ENCODE assay signal across 13 cellular contexts in the genomic region with DNA sequence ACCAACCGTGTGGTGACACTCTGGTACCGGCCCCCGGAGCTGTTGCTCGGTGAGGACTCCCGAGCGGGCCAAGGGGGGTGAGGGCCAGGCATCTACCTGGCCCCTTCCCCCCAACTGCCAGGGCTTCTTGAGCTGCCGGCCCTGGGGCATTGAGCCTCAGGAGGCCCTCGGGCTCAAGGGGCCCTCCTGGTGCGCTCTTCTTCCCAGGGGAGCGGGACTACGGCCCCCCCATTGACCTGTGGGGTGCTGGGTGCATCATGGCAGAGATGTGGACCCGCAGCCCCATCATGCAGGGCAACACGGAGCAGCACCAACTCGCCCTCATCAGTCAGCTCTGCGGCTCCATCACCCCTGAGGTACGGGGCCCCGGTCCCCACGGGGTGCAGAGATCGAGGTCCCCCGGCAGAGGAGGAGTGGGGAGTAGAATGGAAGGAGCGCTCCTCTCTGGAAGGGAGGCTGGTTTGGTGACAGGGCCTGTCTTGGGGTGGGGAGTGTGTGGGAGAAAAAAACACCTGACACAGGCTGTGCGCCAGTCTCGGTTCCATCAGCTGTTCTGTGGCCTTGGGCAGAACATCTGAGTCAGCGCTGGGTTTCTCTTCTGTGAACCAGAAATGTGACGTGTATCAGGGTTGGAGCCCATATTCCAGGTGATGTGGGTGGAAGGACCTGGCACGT. TPM values are rescaled to one million over a fixed set of nuclear protein-coding genes. Genes with fewer than 3 reads are reported as not detected.
DNase-seq lines count a peak whose midpoint lies in the region; ATAC-seq, FAIRE-seq and TF ChIP-seq lines count a peak whose summit lies in the region.
"Had no signal": no experiment of that assay in that cellular context is flagged by ENCODE, and none has a peak within 500 bp of the region (broad histone marks: within the 10 kb centered on the region; RNA-seq: fewer than 3 reads in every experiment).

No MANE protein-coding gene starts in this region.

- H2AFZ ChIP-seq in astrocyte (ENCODE audit: low read depth, low read length): no peak overlapping the region

- H3K9me3 Mint-ChIP-seq in CD4-positive, alpha-beta memory T cell: no peaks in the 10 kb centered on the region
- no peaks in the 10 kb centered on the region for H3K9me3 Mint-ChIP-seq in activated CD4-positive, alpha-beta T cell treated with anti-CD3 and anti-CD28 coated beads, Interleukin-2, amount 10 ng/mL, durations not matched to agents 7 days and 5 days
- H3K9me3 Mint-ChIP-seq in astrocyte (ENCODE audit: unreplicated experiment) (no peaks in the 10 kb centered on the region), type B pancreatic cell (no peaks in the 10 kb centered on the region)

- intact Hi-C loops in CD4-positive, alpha-beta memory T cell (cut with micrococcal nuclease): loop anchor here (5.0 to 10.0 kb wide), 4 partner anchors 221 to 329 kb away; a partner anchor contains a TSS

- no peaks in the 10 kb centered on the region for H3K27me3 Mint-ChIP-seq in CD4-positive, alpha-beta memory T cell
- H3K27me3 Mint-ChIP-seq in activated CD4-positive, alpha-beta T cell treated with anti-CD3 and anti-CD28 coated beads, Interleukin-2, amount 10 ng/mL, durations not matched to agents 7 days and 5 days: no peaks in the 10 kb centered on the region
- no peaks in the 10 kb centered on the region for H3K27me3 Mint-ChIP-seq in astrocyte (ENCODE audit: low read depth, unreplicated experiment)
- H3K27me3 Mint-ChIP-seq in type B pancreatic cell: no peaks in the 10 kb centered on the region

- H3K79me2 ChIP-seq in astrocyte (ENCODE audit: insufficient read depth, low read length): peaks cover 48% of the 10 kb centered on the region

- POLR2A ChIA-PET in CD4-positive, alpha-beta memory T cell (lab: Charles Lee; ENCODE audit: partially characterized antibody): interaction anchor here (0.9 to 12.3 kb wide), 8 partner anchors 8 to 129 kb away, joined by 3 to 377 read pairs (median 4); a partner anchor contains a TSS
- POLR2A ChIA-PET in activated CD4-positive, alpha-beta T cell treated with anti-CD3 and anti-CD28 coated beads, Interleukin-2, amount 10 ng/mL, durations not matched to agents 7 days and 5 days (lab: Charles Lee): interaction anchor here (0.6 to 0.7 kb wide), 2 partner anchors 19 to 109 kb away, joined by 3 to 8 read pairs; no protein-coding TSS in a partner anchor

- TF ChIP-seq CTCF in astrocyte (IDR thresholded peaks at IDR 0.05; ENCODE audit: insufficient read depth, low read depth, low read length) (no peak), type B pancreatic cell (conservative IDR thresholded peaks at IDR 0.05) (no peak), Peyer's patch (IDR thresholded peaks at IDR 0.05) (no peak)

- H3K9ac ChIP-seq in astrocyte (ENCODE audit: low read length): no peak overlapping the region

- peak in 1 of 5 donors; percentile 37 for DNase-seq in CD4-positive, alpha-beta memory T cell
- DNase-seq in activated CD4-positive, alpha-beta T cell treated with anti-CD3 and anti-CD28 coated beads, Interleukin-2, amount 10 ng/mL, durations not matched to agents 7 days and 5 days: no peak
- DNase-seq in astrocyte (ENCODE audit: low read depth) (no peak), type B pancreatic cell (ENCODE audit: extremely low spot score, unreplicated experiment) (no peak), Peyer's patch (no peak), MG63 (no peak)
- DNase-seq in stimulated activated CD4-positive, alpha-beta T cell treated with anti-CD3 and anti-CD28 coated beads, Interleukin-15, amount 100 ng/mL, for 24 hours: peak; percentile 89
- DNase-seq: cerebellar nuclear complex, DMS79 treated with DMSO at 0.1 percent for 48 hours had no signal

- no peaks in the 10 kb centered on the region for H3K9me3 ChIP-seq in CD4-positive, alpha-beta memory T cell (ENCODE audit: control insufficient read depth in 1 of 2, low read length in 2 of 2)
- no peaks in the 10 kb centered on the region for H3K9me3 ChIP-seq in astrocyte (ENCODE audit: insufficient read depth, low read depth, low read length)
- H3K9me3 ChIP-seq in Peyer's patch: no peaks in the 10 kb centered on the region
- H3K9me3 ChIP-seq in MG63: no peaks in the 10 kb centered on the region
- H3K9me3 ChIP-seq: mucosa of descending colon had no signal

- no peak for FAIRE-seq in astrocyte (lab: Jason Lieb, UNC)
- FAIRE-seq: GM18507 had no signal

- no peak overlapping the region for H3K4me3 Mint-ChIP-seq in CD4-positive, alpha-beta memory T cell
- peak overlapping the region; percentile 15 for H3K4me3 Mint-ChIP-seq in activated CD4-positive, alpha-beta T cell treated with anti-CD3 and anti-CD28 coated beads, Interleukin-2, amount 10 ng/mL, durations not matched to agents 7 days and 5 days
- H3K4me3 Mint-ChIP-seq in astrocyte (ENCODE audit: unreplicated experiment) (peak overlapping the region; percentile 50), type B pancreatic cell (no peak overlapping the region)

- ATAC-seq in GM18519 (IDR thresholded peaks at IDR 0.05; ENCODE audit: low FRiP score, unreplicated experiment): no peak
- ATAC-seq: mucosa of descending colon had no signal

- no peak for TF ChIP-seq POLR2A in Peyer's patch (IDR thresholded peaks at IDR 0.05)

- CTCF ChIA-PET in CD4-positive, alpha-beta memory T cell (lab: Charles Lee; ENCODE audit: partially characterized antibody): interaction anchor here (1.6 to 6.7 kb wide), 6 partner anchors 9 to 133 kb away, joined by 5 to 45 read pairs (median 7); a partner anchor contains a TSS
- CTCF ChIA-PET in activated CD4-positive, alpha-beta T cell treated with anti-CD3 and anti-CD28 coated beads, Interleukin-2, amount 10 ng/mL, durations not matched to agents 7 days and 5 days (lab: Charles Lee): interaction anchor here (1.1 to 5.6 kb wide), 5 partner anchors 9 to 133 kb away, joined by 3 to 31 read pairs (median 5); a partner anchor contains a TSS

- H3K4me2 ChIP-seq in astrocyte (ENCODE audit: low read length): no peak overlapping the region

- peak overlapping the region in 3 of 7 donors; percentile 24 to 87 (median 37) for H3K27ac Mint-ChIP-seq in CD4-positive, alpha-beta memory T cell
- H3K27ac Mint-ChIP-seq in activated CD4-positive, alpha-beta T cell treated with anti-CD3 and anti-CD28 coated beads, Interleukin-2, amount 10 ng/mL, durations not matched to agents 7 days and 5 days: peak overlapping the region; percentile 36
- H3K27ac Mint-ChIP-seq in astrocyte (ENCODE audit: unreplicated experiment): no peak overlapping the region
- H3K27ac Mint-ChIP-seq in type B pancreatic cell: no peak overlapping the region

- H3K36me3 Mint-ChIP-seq in CD4-positive, alpha-beta memory T cell: peaks cover 38 to 49% of the 10 kb centered on the region in 2 donors
- H3K36me3 Mint-ChIP-seq in activated CD4-positive, alpha-beta T cell treated with anti-CD3 and anti-CD28 coated beads, Interleukin-2, amount 10 ng/mL, durations not matched to agents 7 days and 5 days (ENCODE audit: low read depth): peaks cover 47% of the 10 kb centered on the region
- H3K36me3 Mint-ChIP-seq in astrocyte (ENCODE audit: low read depth, unreplicated experiment) (peaks cover 26% of the 10 kb centered on the region), type B pancreatic cell (peaks cover 14% of the 10 kb centered on the region)

- H4K20me1 ChIP-seq in astrocyte (ENCODE audit: insufficient read depth, low read length): peaks cover 71% of the 10 kb centered on the region

- peaks cover 56% of the 10 kb centered on the region for H3K36me3 ChIP-seq in CD4-positive, alpha-beta memory T cell (ENCODE audit: insufficient read depth, low read length)
- H3K36me3 ChIP-seq in astrocyte (ENCODE audit: insufficient read depth, low read length): peaks cover 44% of the 10 kb centered on the region
- H3K36me3 ChIP-seq in Peyer's patch: peaks cover 0 to 65% (median 0%) of the 10 kb centered on the region in 3 donors
- peaks cover 67% of the 10 kb centered on the region for H3K36me3 ChIP-seq in MG63

- H3K27ac ChIP-seq in CD4-positive, alpha-beta memory T cell (ENCODE audit: low read depth, low read length): peak overlapping the region; percentile 14
- H3K27ac ChIP-seq in astrocyte (ENCODE audit: low read depth, low read length) (no peak overlapping the region), Peyer's patch (no peak overlapping the region)

- no peaks in the 10 kb centered on the region for H3K27me3 ChIP-seq in CD4-positive, alpha-beta memory T cell (ENCODE audit: insufficient read depth, low read length)
- no peaks in the 10 kb centered on the region for H3K27me3 ChIP-seq in astrocyte (ENCODE audit: insufficient read depth, low read length)
- H3K27me3 ChIP-seq in Peyer's patch: no peaks in the 10 kb centered on the region
- no peaks in the 10 kb centered on the region for H3K27me3 ChIP-seq in MG63

- H3K4me1 ChIP-seq in CD4-positive, alpha-beta memory T cell (ENCODE audit: insufficient read depth, low read length): peaks cover 38% of the 10 kb centered on the region
- H3K4me1 ChIP-seq in astrocyte (ENCODE audit: insufficient read depth, low read length) (peaks cover 7% of the 10 kb centered on the region), Peyer's patch (peaks cover 0 to 52% (median 12%) of the 10 kb centered on the region in 4 donors)

- H3K4me3 ChIP-seq in CD4-positive, alpha-beta memory T cell (ENCODE audit: low read length in 2 of 2): no peak overlapping the region
- no peak overlapping the region for H3K4me3 ChIP-seq in astrocyte (ENCODE audit: insufficient read depth, low read depth, low read length)
- no peak overlapping the region for H3K4me3 ChIP-seq in Peyer's patch
- no peak overlapping the region for H3K4me3 ChIP-seq in MG63
- H3K4me3 ChIP-seq: mucosa of descending colon had no signal

- peaks cover 16 to 50% (median 36%) of the 10 kb centered on the region in 4 donors for H3K4me1 Mint-ChIP-seq in CD4-positive, alpha-beta memory T cell
- H3K4me1 Mint-ChIP-seq in activated CD4-positive, alpha-beta T cell treated with anti-CD3 and anti-CD28 coated beads, Interleukin-2, amount 10 ng/mL, durations not matched to agents 7 days and 5 days: peaks cover 49% of the 10 kb centered on the region
- H3K4me1 Mint-ChIP-seq in astrocyte (ENCODE audit: low read depth, unreplicated experiment) (peaks cover 13% of the 10 kb centered on the region), type B pancreatic cell (ENCODE audit: unreplicated experiment) (peaks cover 10% of the 10 kb centered on the region)

RNA-seq across cellular contexts. Expression of a gene that starts 2.6 kb away (rescaled TPM):
- total RNA-seq in CD4-positive, alpha-beta memory T cell: 100 to 1,000 TPM; 127 to 138 TPM
- 10 to 100 TPM; 35.4 to 63.6 TPM for polyA plus RNA-seq in CD4-positive, alpha-beta memory T cell
- total RNA-seq in activated CD4-positive, alpha-beta T cell treated with anti-CD3 and anti-CD28 coated beads, Interleukin-2, amount 10 ng/mL, durations not matched to agents 7 days and 5 days: 100 to 1,000 TPM in 1 of 2 experiments, 10 to 100 TPM in 1; 99.4 to 110 TPM
- 70.5 and 71.7 TPM in 2 replicates for total RNA-seq in astrocyte
- 65.8 and 77.3 TPM in 2 replicates for total RNA-seq in type B pancreatic cell (ENCODE audit: low replicate concordance)
- 100 to 1,000 TPM in 1 of 4 donors, 10 to 100 TPM in 3; 53.6 to 116 (median 83.9) TPM for total RNA-seq in Peyer's patch
- 48.6 and 67.5 TPM in 2 replicates for total RNA-seq in MG63 (2014; rRNA removed; shearing (Covaris generic); ENCODE audit: low replicate concordance)

RNA-seq across cellular contexts. Expression of a gene that starts 10.0 kb away (rescaled TPM):
- 10 to 100 TPM; 43.4 to 48.6 TPM for total RNA-seq in CD4-positive, alpha-beta memory T cell
- 10 to 100 TPM in 1 of 2 donors, 1 to 10 TPM in 1; 8.7 to 51.5 TPM for polyA plus RNA-seq in CD4-positive, alpha-beta memory T cell
- total RNA-seq in activated CD4-positive, alpha-beta T cell treated with anti-CD3 and anti-CD28 coated beads, Interleukin-2, amount 10 ng/mL, durations not matched to agents 7 days and 5 days: 10 to 100 TPM; 67.9 to 71.4 TPM
- total RNA-seq in astrocyte: 4.6 and 5.8 TPM in 2 replicates
- total RNA-seq in type B pancreatic cell (ENCODE audit: low replicate concordance): 1.6 and 7.1 TPM in 2 replicates
- 10 to 100 TPM in 1 of 4 donors, 1 to 10 TPM in 3; 1.4 to 22.3 (median 4.1) TPM for total RNA-seq in Peyer's patch
- total RNA-seq in MG63 (2014; rRNA removed; shearing (Covaris generic); ENCODE audit: low replicate concordance): not detected in 2 replicates
- total RNA-seq: LHCN-M2 had no signal

RNA-seq across cellular contexts. Expression of a gene that starts 14.2 kb away (rescaled TPM):
- 100 to 1,000 TPM; 100 to 101 TPM for total RNA-seq in CD4-positive, alpha-beta memory T cell
- polyA plus RNA-seq in CD4-positive, alpha-beta memory T cell: 10 to 100 TPM; 49.4 to 54.6 TPM
- 10 to 100 TPM; 66.7 to 78.1 TPM for total RNA-seq in activated CD4-positive, alpha-beta T cell treated with anti-CD3 and anti-CD28 coated beads, Interleukin-2, amount 10 ng/mL, durations not matched to agents 7 days and 5 days
- 44.6 and 49.4 TPM in 2 replicates for total RNA-seq in astrocyte
- 18.7 and 42.4 TPM in 2 replicates for total RNA-seq in type B pancreatic cell (ENCODE audit: low replicate concordance)
- total RNA-seq in Peyer's patch: 100 to 1,000 TPM in 1 of 4 donors, 10 to 100 TPM in 3; 46.1 to 105 (median 71.5) TPM
- 100 and 115 TPM in 2 replicates for total RNA-seq in MG63 (2014; rRNA removed; shearing (Covaris generic); ENCODE audit: low replicate concordance)

RNA-seq across cellular contexts. Expression of a gene that starts 53.4 kb away (rescaled TPM):
- 10 to 100 TPM; 14.3 to 18.4 TPM for total RNA-seq in CD4-positive, alpha-beta memory T cell
- polyA plus RNA-seq in CD4-positive, alpha-beta memory T cell: 10 to 100 TPM; 23.2 to 27.1 TPM
- total RNA-seq in activated CD4-positive, alpha-beta T cell treated with anti-CD3 and anti-CD28 coated beads, Interleukin-2, amount 10 ng/mL, durations not matched to agents 7 days and 5 days: 10 to 100 TPM; 21.7 to 24.0 TPM
- total RNA-seq in astrocyte (7.5 and 8.5 TPM in 2 replicates), type B pancreatic cell (ENCODE audit: low replicate concordance) (21.5 and 21.9 TPM in 2 replicates), Peyer's patch (10 to 100 TPM; 26.4 to 70.9 (median 35.4) TPM)
- 5.8 and 18.7 TPM in 2 replicates for total RNA-seq in MG63 (2014; rRNA removed; shearing (Covaris generic); ENCODE audit: low replicate concordance)

Comparison
In these comparisons a context has a peak if more than half of its experiments do, and no peak if none do; other contexts are left out.
1. H3K4me3 Mint-ChIP-seq: peak in activated CD4-positive, alpha-beta T cell treated with anti-CD3 and anti-CD28 coated beads, Interleukin-2, amount 10 ng/mL, durations not matched to agents 7 days and 5 days (single experiment) and astrocyte (single experiment); none in CD4-positive, alpha-beta memory T cell (0 of 8) and type B pancreatic cell (single experiment).